ENCODE assay signal across 8 cellular contexts in genomic region chr1:67427947-67428346, GRCh38. TPM values are rescaled to one million over a fixed set of nuclear protein-coding genes. Genes with fewer than 3 reads are reported as not detected.
A peak's percentile ranks its signal among the peaks of the same experiment; 100 is the strongest.
DNase-seq lines count a peak whose midpoint lies in the region; TF ChIP-seq lines count a peak whose summit lies in the region.

No MANE protein-coding gene starts in this region.

- H3K27ac ChIP-seq in ACC112 (ENCODE audit: low read depth, low read length) (no peak overlapping the region), HUES64 (ENCODE audit: low read depth, low read length) (no peak overlapping the region), muscle layer of colon (ENCODE audit: low read depth, low read length) (no peak overlapping the region)

- H3K9ac ChIP-seq in HUES64 (ENCODE audit: low read depth, low read length), result peak overlapping the region; percentile 99
- no peak overlapping the region for H3K9ac ChIP-seq in muscle layer of colon (ENCODE audit: low read length)

- H3K79me2 ChIP-seq in ACC112 (ENCODE audit: control insufficient read depth, insufficient read depth, low read length, unreplicated experiment), result peaks cover 72% of the 10 kb centered on the region

- H3K36me3 ChIP-seq in ACC112 (ENCODE audit: insufficient read depth, low read length), result peaks cover 50% of the 10 kb centered on the region
- peaks cover 65% of the 10 kb centered on the region for H3K36me3 ChIP-seq in HUES64 (ENCODE audit: insufficient read depth, low read length)
- H3K36me3 ChIP-seq in muscle layer of colon (ENCODE audit: insufficient read depth, low read length), result peaks cover 29% of the 10 kb centered on the region

- no peak for TF ChIP-seq CTCF in cardiac fibroblast (IDR thresholded peaks at IDR 0.05; ENCODE audit: low read depth, low read length)

- H3K9me3 ChIP-seq in HUES64 (ENCODE audit: insufficient read depth, low read depth, low read length) (no peaks in the 10 kb centered on the region), muscle layer of colon (ENCODE audit: low read length) (no peaks in the 10 kb centered on the region)

- 2% methylated on average over 3 of the region's 3 CpGs for WGBS in HUES64

- no peaks in the 10 kb centered on the region for H3K27me3 ChIP-seq in ACC112 (ENCODE audit: insufficient read depth, low read length)
- no peaks in the 10 kb centered on the region for H3K27me3 ChIP-seq in HUES64 (ENCODE audit: insufficient read depth, low read length)
- H3K27me3 ChIP-seq in muscle layer of colon (ENCODE audit: control insufficient read depth in 1 of 2, insufficient read depth in 2 of 2, low read length in 2 of 2), result no peaks in the 10 kb centered on the region

- DNase-seq in cardiac fibroblast (ENCODE audit: low read depth in 2 of 2), result no peak
- DNase-seq in NCI-H1048 (lab: John Stamatoyannopoulos, UW), result no peak
- DNase-seq in NCI-H2107 (lab: John Stamatoyannopoulos, UW), result no peak
- no peak for DNase-seq in NCI-H345 treated with DMSO at 0.1 percent for 48 hours (lab: John Stamatoyannopoulos, UW; ENCODE audit: unreplicated experiment)
- no peak for DNase-seq in NCI-H526 (lab: John Stamatoyannopoulos, UW)

- H2AFZ ChIP-seq in ACC112 (ENCODE audit: low read length, unreplicated experiment), result no peak overlapping the region

- H3K4me1 ChIP-seq in ACC112 (ENCODE audit: control insufficient read depth, insufficient read depth, low read length, unreplicated experiment) (peaks cover 33% of the 10 kb centered on the region), HUES64 (ENCODE audit: insufficient read depth, low read length) (peaks cover 38% of the 10 kb centered on the region), muscle layer of colon (ENCODE audit: insufficient read depth, low read length) (peaks cover 15% of the 10 kb centered on the region)

- H3K4me3 ChIP-seq in ACC112 (ENCODE audit: low read depth, low read length), result peak overlapping the region; percentile 97
- peak overlapping the region; percentile 100 for H3K4me3 ChIP-seq in HUES64 (ENCODE audit: low read length)
- peak overlapping the region; percentile 77 to 93 for H3K4me3 ChIP-seq in cardiac fibroblast (replicated peaks in 1 of 2; ENCODE audit: low read depth in 2 of 2, low read length in 2 of 2)
- H3K4me3 ChIP-seq in muscle layer of colon (ENCODE audit: low read depth in 1 of 2, low read length in 2 of 2), result peak overlapping the region; percentile 97 to 98

RNA-seq across cellular contexts. Expression of gene SERBP1, which starts 2.3 kb away (rescaled TPM):
- 442 TPM for polyA plus RNA-seq in HUES64 (2013, experiment 1 of 2)
- 450 TPM for polyA plus RNA-seq in HUES64 (2013, experiment 2 of 2)
